9 cellular contexts compared by ENCODE assay signal in the genomic region with DNA sequence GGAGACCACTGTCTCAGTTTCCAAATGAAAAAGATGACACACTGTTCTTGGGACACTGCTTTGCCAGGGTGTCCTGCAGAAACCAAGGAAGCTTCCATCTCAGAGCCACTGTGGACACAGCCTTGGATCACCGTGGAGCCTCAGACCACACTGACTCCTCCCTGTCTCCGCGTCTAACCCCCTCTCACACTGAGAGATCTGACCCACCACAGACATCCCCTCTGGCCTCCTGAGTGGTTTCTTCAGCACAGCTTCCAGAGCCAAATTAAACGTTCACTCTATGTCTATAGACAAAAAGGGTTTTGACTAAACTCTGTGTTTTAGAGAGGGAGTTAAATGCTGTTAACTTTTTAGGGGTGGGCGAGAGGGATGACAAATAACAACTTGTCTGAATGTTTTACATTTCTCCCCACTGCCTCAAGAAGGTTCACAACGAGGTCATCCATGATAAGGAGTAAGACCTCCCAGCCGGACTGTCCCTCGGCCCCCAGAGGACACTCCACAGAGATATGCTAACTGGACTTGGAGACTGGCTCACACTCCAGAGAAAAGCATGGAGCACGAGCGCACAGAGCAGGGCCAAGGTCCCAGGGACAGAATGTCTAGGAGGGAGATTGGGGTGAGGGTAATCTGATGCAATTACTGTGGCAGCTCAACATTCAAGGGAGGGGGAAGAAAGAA.
DNase-seq lines count a peak whose midpoint lies in the region; ATAC-seq and TF ChIP-seq lines count a peak whose summit lies in the region.
"Had no signal": no experiment of that assay in that cellular context is flagged by ENCODE, and none has a peak within 500 bp of the region (broad histone marks: within the 10 kb centered on the region; RNA-seq: fewer than 3 reads in every experiment).

No MANE protein-coding gene starts in this region.

- H3K4me3 ChIP-seq in A673 (ENCODE audit: low read depth, low read length, poor library complexity, severe bottlenecking) (no peak overlapping the region), adrenal gland (no peak overlapping the region), heart right ventricle (no peak overlapping the region), ovary (no peak overlapping the region)
- H3K4me3 ChIP-seq: tibial artery had no signal

- H3K4me1 ChIP-seq in A673 (ENCODE audit: insufficient read depth, low read length, poor library complexity, severe bottlenecking) (peaks cover 66% of the 10 kb centered on the region), adrenal gland (replicated peaks in 1 of 2) (peaks cover 8 to 33% of the 10 kb centered on the region in 2 donors), heart right ventricle (peaks cover 9 to 68% (median 39%) of the 10 kb centered on the region in 9 donors), ovary (ENCODE audit: insufficient read depth) (peaks cover 41% of the 10 kb centered on the region)

- CTCF ChIA-PET in A673 (lab: Charles Lee): no interaction called here

- peak; percentile 1 for TF ChIP-seq EP300 in ovary (IDR thresholded peaks at IDR 0.05)

- ATAC-seq in heart right ventricle: peak in 2 of 8 donors; percentile 10 to 13

- intact Hi-C loops in A673 (cut with micrococcal nuclease; ENCODE audit: unreplicated experiment) (no loop called here), adrenal gland (cut with DNase I) (no loop called here), heart right ventricle (cut with DNase I) (loop anchor here in 3 of 10 donors (5.0 to 10.0 kb wide), 2 partner anchors 110 to 113 kb away; a partner anchor contains a TSS), ovary (cut with DNase I) (loop anchor here in 2 of 4 donors (5.0 to 10.0 kb wide), 2 partner anchors 113 to 120 kb away; a partner anchor contains a TSS)

- DNase-seq in A673 (ENCODE audit: low spot score) (no peak), adrenal gland (peak in 5 of 7 donors; percentile 30 to 64 (median 47)), heart right ventricle (no peak), ovary (peak in 4 of 5 donors; percentile 52 to 59 (median 56)), NCI-H774 (lab: John Stamatoyannopoulos, UW) (no peak), iPS-NIHi7 (ENCODE audit: extremely low spot score) (no peak)
- no peak for DNase-seq in stimulated activated CD4-positive, alpha-beta T cell treated with anti-CD3 and anti-CD28 coated beads, Interleukin-2, amount 100 ng/mL, for 24 hours
- DNase-seq in activated CD4-positive, alpha-beta T cell treated with anti-CD3 and anti-CD28 coated beads for 1 hour: no peak

- POLR2A ChIA-PET in A673 (lab: Charles Lee; ENCODE audit: low non-redundant PET): no interaction called here

- peak overlapping the region; percentile 24 for H3K27ac ChIP-seq in A673 (ENCODE audit: low read depth, low read length, poor library complexity, severe bottlenecking)
- peak overlapping the region in 4 of 5 donors; percentile 46 to 88 (median 63) for H3K27ac ChIP-seq in adrenal gland
- peak overlapping the region in 8 of 10 donors; percentile 24 to 82 (median 64) for H3K27ac ChIP-seq in heart right ventricle
- peak overlapping the region in 1 of 2 donors; percentile 88 for H3K27ac ChIP-seq in ovary

- no peak for TF ChIP-seq CTCF in A673 (conservative IDR thresholded peaks at IDR 0.05; ENCODE audit: low read depth, low read length)
- TF ChIP-seq CTCF in adrenal gland (IDR thresholded peaks at IDR 0.05): no peak
- TF ChIP-seq CTCF in heart right ventricle (IDR thresholded peaks at IDR 0.05): no peak
- no peak for TF ChIP-seq CTCF in ovary (IDR thresholded peaks at IDR 0.05)

- BruUV-seq in A673 (replicated peaks; lab: Mats Ljungman, UMichigan): no TSS peak

- H3K36me3 ChIP-seq in A673 (ENCODE audit: insufficient read depth, low read length, poor library complexity, severe bottlenecking) (no peaks in the 10 kb centered on the region), adrenal gland (replicated peaks in 1 of 2) (no peaks in the 10 kb centered on the region), heart right ventricle (no peaks in the 10 kb centered on the region), ovary (no peaks in the 10 kb centered on the region)
- H3K36me3 ChIP-seq: tibial artery had no signal

- TF ChIP-seq POLR2A in adrenal gland (IDR thresholded peaks at IDR 0.05) (no peak), ovary (IDR thresholded peaks at IDR 0.05) (no peak)

- no peaks in the 10 kb centered on the region for H3K27me3 ChIP-seq in A673 (replicated peaks; ENCODE audit: insufficient read depth, low read depth, low read length, poor library complexity)
- H3K27me3 ChIP-seq in adrenal gland: no peaks in the 10 kb centered on the region
- no peaks in the 10 kb centered on the region for H3K27me3 ChIP-seq in heart right ventricle
- no peaks in the 10 kb centered on the region for H3K27me3 ChIP-seq in ovary
- H3K27me3 ChIP-seq: tibial artery had no signal

- WGBS in adrenal gland, 4 donors: 44 to 63% (median 56%) methylated on average over 10 of the region's 10 CpGs
- 44 to 52% methylated on average over 10 of the region's 10 CpGs for WGBS in heart right ventricle, 2 donors
- 9 to 18% (median 16%) methylated on average over 10 of the region's 10 CpGs for WGBS in ovary, 3 donors

- H3K9me3 ChIP-seq in A673 (ENCODE audit: low read depth, low read length, poor library complexity, severe bottlenecking) (no peaks in the 10 kb centered on the region), adrenal gland (replicated peaks in 1 of 3) (no peaks in the 10 kb centered on the region), heart right ventricle (no peaks in the 10 kb centered on the region), ovary (no peaks in the 10 kb centered on the region)
- H3K9me3 ChIP-seq: tibial artery had no signal

Comparison
In these comparisons a context has a peak if more than half of its experiments do, and no peak if none do; other contexts are left out.
1. DNase-seq: peak in adrenal gland (5 of 7) and ovary (4 of 5); none in A673 (single experiment), heart right ventricle (0 of 2), NCI-H774 (single experiment), stimulated activated CD4-positive, alpha-beta T cell treated with anti-CD3 and anti-CD28 coated beads, Interleukin-2, amount 100 ng/mL, for 24 hours (0 of 2), iPS-NIHi7 (single experiment) and activated CD4-positive, alpha-beta T cell treated with anti-CD3 and anti-CD28 coated beads for 1 hour (single experiment).